13 cellular contexts compared by ENCODE assay signal in the genomic region with DNA sequence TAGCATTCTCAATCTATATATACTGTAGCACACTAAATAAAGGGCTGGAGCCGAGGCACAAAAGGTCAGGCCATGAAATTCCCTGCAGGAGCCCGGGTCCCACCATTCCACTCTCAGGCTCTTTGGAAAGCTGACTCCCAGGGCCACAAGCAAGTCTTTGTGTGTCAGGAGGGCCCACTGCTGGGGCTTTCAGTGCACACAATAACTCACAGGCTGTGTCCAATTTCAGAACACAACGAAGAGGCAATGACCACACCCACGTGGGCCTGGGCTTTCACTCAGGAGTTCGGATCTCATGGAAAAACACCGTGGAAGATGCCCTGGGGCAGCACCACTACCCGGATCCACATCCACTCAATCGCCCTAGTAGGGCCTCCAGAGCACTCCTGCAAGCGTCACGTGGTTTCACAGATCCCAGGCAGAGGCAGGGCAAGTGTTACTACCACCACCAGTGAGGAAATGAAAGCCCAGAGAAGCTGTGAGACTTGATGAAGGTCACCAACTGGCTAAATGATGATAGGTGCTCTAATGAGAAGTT.
DNase-seq lines count a peak whose midpoint lies in the region; ATAC-seq and TF ChIP-seq lines count a peak whose summit lies in the region.
"Had no signal": no experiment of that assay in that cellular context is flagged by ENCODE, and none has a peak within 500 bp of the region (broad histone marks: within the 10 kb centered on the region; RNA-seq: fewer than 3 reads in every experiment).

No MANE protein-coding gene starts in this region.

- 48 to 60% (median 55%) methylated on average over 6 to 10 of the region's 10 CpGs for WGBS in heart left ventricle, 4 donors

- no peaks in the 10 kb centered on the region for H3K9me3 ChIP-seq in heart left ventricle

- no peaks in the 10 kb centered on the region for H3K36me3 Mint-ChIP-seq in nephron progenitor cell (ENCODE audit: low read depth)
- H3K36me3 Mint-ChIP-seq: naive thymus-derived CD4-positive, alpha-beta T cell; T-cell had no signal

- ATAC-seq in heart left ventricle, result peak in 3 of 4 donors; percentile 42 to 53 (median 45)
- ATAC-seq in Right ventricle myocardium inferior, result no peak
- no peak for ATAC-seq in foreskin keratinocyte
- no peak for ATAC-seq in GM21619 (IDR thresholded peaks at IDR 0.05; ENCODE audit: unreplicated experiment)
- ATAC-seq in HG03095 (IDR thresholded peaks at IDR 0.05; ENCODE audit: unreplicated experiment), result no peak
- no peak for ATAC-seq in HG02678 (IDR thresholded peaks at IDR 0.05; ENCODE audit: unreplicated experiment)
- ATAC-seq: naive thymus-derived CD4-positive, alpha-beta T cell; T-cell had no signal

- peaks cover 9% of the 10 kb centered on the region for H3K4me1 Mint-ChIP-seq in nephron progenitor cell
- H3K4me1 Mint-ChIP-seq: T-cell had no signal

- TF ChIP-seq CTCF in heart left ventricle (IDR thresholded peaks at IDR 0.05), result no peak
- no peak for TF ChIP-seq CTCF in nephron progenitor cell (IDR thresholded peaks at IDR 0.05)
- TF ChIP-seq CTCF in foreskin keratinocyte (conservative IDR thresholded peaks at IDR 0.05), result no peak

- H3K36me3 ChIP-seq in heart left ventricle, result no peaks in the 10 kb centered on the region

- no peaks in the 10 kb centered on the region for H3K9me3 Mint-ChIP-seq in nephron progenitor cell
- H3K9me3 Mint-ChIP-seq: naive thymus-derived CD4-positive, alpha-beta T cell; T-cell had no signal

- H3K27me3 ChIP-seq in heart left ventricle (no peaks in the 10 kb centered on the region), foreskin keratinocyte (no peaks in the 10 kb centered on the region)

- no peak overlapping the region for H3K4me3 ChIP-seq in heart left ventricle

- peaks cover 2% of the 10 kb centered on the region for H3K27me3 Mint-ChIP-seq in nephron progenitor cell (ENCODE audit: low read depth, poor library complexity)

- no peak for TF ChIP-seq POLR2A in heart left ventricle (IDR thresholded peaks at IDR 0.05)

- intact Hi-C loops in heart left ventricle (cut with DNase I) (loop anchor here in 3 of 10 donors (5.0 to 10.0 kb wide), 3 partner anchors 98 to 108 kb away; no protein-coding TSS in a partner anchor), Right ventricle myocardium inferior (cut with DNase I) (no loop called here), head of caudate nucleus (cut with DNase I) (loop anchor here (5.0 kb wide), 1 partner anchor 61 kb away; the partner anchor contains the start of gene COBL)

- H3K4me3 Mint-ChIP-seq in nephron progenitor cell, result no peak overlapping the region
- H3K4me3 Mint-ChIP-seq: naive thymus-derived CD4-positive, alpha-beta T cell; T-cell had no signal

- H3K4me1 ChIP-seq in heart left ventricle, result peaks cover 0 to 39% (median 5%) of the 10 kb centered on the region in 12 donors
- no peaks in the 10 kb centered on the region for H3K4me1 ChIP-seq in foreskin keratinocyte

- H3K27ac ChIP-seq in heart left ventricle (peak overlapping the region in 8 of 12 donors; percentile 24 to 67 (median 48)), foreskin keratinocyte (no peak overlapping the region)

- peak overlapping the region; percentile 28 for H3K27ac Mint-ChIP-seq in nephron progenitor cell
- H3K27ac Mint-ChIP-seq: naive thymus-derived CD4-positive, alpha-beta T cell; T-cell had no signal

- DNase-seq in heart left ventricle (no peak), Right ventricle myocardium inferior (ENCODE audit: missing footprints) (no peak), head of caudate nucleus (peak; percentile 52 to 91 (median 78)), nephron progenitor cell (no peak), foreskin keratinocyte (no peak)
- DNase-seq: DMS 273 treated with DMSO at 0.1 percent for 48 hours; Karpas-422; naive thymus-derived CD4-positive, alpha-beta T cell; NCI-H2029 treated with DMSO at 0.1 percent for 48 hours; T-cell had no signal

Comparison
In these comparisons a context has a peak if more than half of its experiments do, and no peak if none do; other contexts are left out.
1. ATAC-seq: peak in heart left ventricle (3 of 4); none in Right ventricle myocardium inferior (single experiment), foreskin keratinocyte (single experiment), GM21619 (single experiment), HG03095 (single experiment) and HG02678 (single experiment).
2. DNase-seq: peak in head of caudate nucleus (42 of 42); none in heart left ventricle (0 of 5), Right ventricle myocardium inferior (single experiment), nephron progenitor cell (single experiment) and foreskin keratinocyte (0 of 2).